20 cellular contexts compared by ENCODE assay signal in the genomic region with DNA sequence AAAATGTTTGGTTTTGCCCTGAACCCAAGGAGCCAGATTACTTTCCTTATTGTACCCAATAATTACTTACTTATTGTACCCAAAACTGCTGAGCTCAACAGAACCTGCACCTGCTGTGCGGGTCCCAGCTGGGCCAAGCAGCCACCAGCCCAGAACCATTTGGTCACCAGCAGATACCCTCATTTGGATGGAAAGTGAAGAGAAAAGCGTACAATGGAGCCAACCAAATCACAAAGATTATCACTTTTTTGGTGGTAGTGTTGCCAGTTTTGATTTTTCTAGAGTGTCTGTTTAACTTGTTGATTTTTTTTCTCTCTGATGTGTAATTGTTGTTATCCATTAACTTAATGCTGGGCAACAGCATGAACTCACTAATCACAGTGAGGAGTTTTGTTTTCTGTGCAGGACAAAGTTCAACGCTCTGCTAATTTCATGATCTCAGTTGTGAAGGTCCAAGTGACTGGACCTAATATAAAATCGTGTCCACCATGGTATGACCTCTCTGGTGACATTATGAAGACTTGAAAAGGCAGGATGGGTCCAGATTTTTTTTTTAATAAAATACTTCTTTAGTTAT. TPM values are rescaled to one million over a fixed set of nuclear protein-coding genes. Genes with fewer than 3 reads are reported as not detected.
A peak's percentile ranks its signal among the peaks of the same experiment; 100 is the strongest.
DNase-seq lines count a peak whose midpoint lies in the region; TF ChIP-seq lines count a peak whose summit lies in the region.
"Had no signal": no experiment of that assay in that cellular context is flagged by ENCODE, and none has a peak within 500 bp of the region (broad histone marks: within the 10 kb centered on the region; RNA-seq: fewer than 3 reads in every experiment).

No MANE protein-coding gene starts in this region.

- H3K4me1 ChIP-seq in liver (ENCODE audit: control insufficient read depth in 4 of 4, insufficient read depth in 4 of 4, low read length in 3 of 4) = peaks cover 2 to 48% (median 24%) of the 10 kb centered on the region in 4 donors
- peaks cover 27 to 56% (median 49%) of the 10 kb centered on the region in 4 donors for H3K4me1 ChIP-seq in stomach

- DNase-seq in HT-29 (ENCODE audit: low spot score) (peak; percentile 89), dorsolateral prefrontal cortex (no peak), stomach (no peak), NCI-H748 treated with DMSO at 0.1 percent for 48 hours (lab: John Stamatoyannopoulos, UW) (no peak), COR-L47 (lab: John Stamatoyannopoulos, UW) (no peak), DMS 273 treated with DMSO at 0.1 percent for 48 hours (lab: John Stamatoyannopoulos, UW) (no peak)
- DNase-seq: activated CD4-positive, alpha-beta T cell treated with anti-CD3 and anti-CD28 coated beads, Interleukin-2, amount 50 U/mL, for 4 hours; activated gamma-delta T cell treated with Interleukin-2 at 50 U/mL for 16 hours; AML-193; anterior cingulate cortex; cerebellar nuclear complex; effector memory CD8-positive, alpha-beta T cell; GOT3; heart left ventricle; NCI-H1436 treated with DMSO at 0.1 percent for 48 hours; NCI-H2171; NCI-H69; OCI-M1 had no signal

- no peak for TF ChIP-seq EP300 in stomach (IDR thresholded peaks at IDR 0.05)

- TF ChIP-seq POLR2A in stomach (IDR thresholded peaks at IDR 0.05) = no peak

- no peak for TF ChIP-seq CTCF in dorsolateral prefrontal cortex (IDR thresholded peaks at IDR 0.05 in 54 of 56, conservative IDR thresholded peaks at IDR 0.05 in 2 of 56; ENCODE audit: low read depth in 1 of 56, partially characterized antibody in 56 of 56)
- no peak for TF ChIP-seq CTCF in liver (IDR thresholded peaks at IDR 0.05; ENCODE audit: low read depth, low read length, missing input control)
- no peak for TF ChIP-seq CTCF in stomach (IDR thresholded peaks at IDR 0.05)

- no peaks in the 10 kb centered on the region for H3K9me3 ChIP-seq in liver (ENCODE audit: control insufficient read depth in 4 of 4, low read length in 3 of 4)
- peaks cover 0 to 7% (median 0%) of the 10 kb centered on the region in 4 donors for H3K9me3 ChIP-seq in stomach
- H3K9me3 ChIP-seq: thoracic aorta had no signal

- H3K27me3 ChIP-seq in dorsolateral prefrontal cortex (no peaks in the 10 kb centered on the region), liver (ENCODE audit: control insufficient read depth in 4 of 4, insufficient read depth in 4 of 4, low read length in 3 of 4) (no peaks in the 10 kb centered on the region), stomach (no peaks in the 10 kb centered on the region)
- H3K27me3 ChIP-seq: heart left ventricle had no signal

- H3K9ac ChIP-seq in liver (ENCODE audit: low read depth in 1 of 2, low read length in 2 of 2) = peak overlapping the region; percentile 89 to 99

- intact Hi-C loops in dorsolateral prefrontal cortex (cut with DNase I) (no loop called here), stomach (cut with DNase I; ENCODE audit: low total_unique reads) (no loop called here)

- WGBS in liver = 37% methylated on average over 4 of the region's 4 CpGs
- WGBS in stomach, 5 donors = 35 to 58% (median 52%) methylated on average over 4 of the region's 4 CpGs

- H3K36me3 ChIP-seq in liver (ENCODE audit: control insufficient read depth in 4 of 4, insufficient read depth in 3 of 4, low read depth in 1 of 4, low read length in 3 of 4) = no peaks in the 10 kb centered on the region
- no peaks in the 10 kb centered on the region for H3K36me3 ChIP-seq in stomach
- H3K36me3 ChIP-seq: heart left ventricle, thoracic aorta had no signal

- peak; percentile 28 to 41 for TF ChIP-seq RAD21 in liver (IDR thresholded peaks at IDR 0.05)

- peak overlapping the region in 36 of 59 donors; percentile 3 to 82 (median 42) for H3K27ac ChIP-seq in dorsolateral prefrontal cortex
- H3K27ac ChIP-seq in liver (ENCODE audit: low read depth in 1 of 2, low read length in 2 of 2) = peak overlapping the region; percentile 97 to 100
- peak overlapping the region; percentile 67 to 92 (median 74) for H3K27ac ChIP-seq in stomach
- H3K27ac ChIP-seq: heart left ventricle, thoracic aorta had no signal

- H3K4me3 ChIP-seq in dorsolateral prefrontal cortex (peak overlapping the region in 1 of 59 donors; percentile 4), liver (ENCODE audit: low read depth in 1 of 3, low read length in 3 of 3) (peak overlapping the region; percentile 19 to 61 (median 40)), stomach (no peak overlapping the region)
- H3K4me3 ChIP-seq: heart left ventricle, thoracic aorta had no signal

TF ChIP-seq in liver, 16 proteins besides CTCF, POLR2A, EP300 and RAD21:
- no peak for TF ChIP-seq FOXA1 (IDR thresholded peaks at IDR 0.05)
- peak; percentile 95 for TF ChIP-seq SP1 (IDR thresholded peaks at IDR 0.05)
- no peak for TF ChIP-seq EGR1 (IDR thresholded peaks at IDR 0.05; ENCODE audit: low read depth in 2 of 2)
- TF ChIP-seq FOXA2 (IDR thresholded peaks at IDR 0.05) = peak; percentile 62
- TF ChIP-seq TAF1 (conservative IDR thresholded peaks at IDR 0.05) = peak; percentile 36
- TF ChIP-seq YY1 (IDR thresholded peaks at IDR 0.05) = peak; percentile 81
- peak in 1 of 2 donors; percentile 1 for TF ChIP-seq GABPA (IDR thresholded peaks at IDR 0.05 in 1 of 2, conservative IDR thresholded peaks at IDR 0.05 in 1 of 2)
- peak; percentile 43 for TF ChIP-seq NR2F2 (IDR thresholded peaks at IDR 0.05)
- TF ChIP-seq HNF4A (conservative IDR thresholded peaks at IDR 0.05) = peak; percentile 96 to 97
- TF ChIP-seq RXRA (IDR thresholded peaks at IDR 0.05) = peak; percentile 88 to 91
- TF ChIP-seq MAX (IDR thresholded peaks at IDR 0.05) = peak; percentile 67
- TF ChIP-seq JUND (IDR thresholded peaks at IDR 0.05) = peak; percentile 46 to 87
- peak; percentile 76 for TF ChIP-seq HNF4G (IDR thresholded peaks at IDR 0.05)
- no peak for TF ChIP-seq ATF3 (IDR thresholded peaks at IDR 0.05)
- TF ChIP-seq REST (IDR thresholded peaks at IDR 0.05) = peak; percentile 74
- TF ChIP-seq, protein P1, sequence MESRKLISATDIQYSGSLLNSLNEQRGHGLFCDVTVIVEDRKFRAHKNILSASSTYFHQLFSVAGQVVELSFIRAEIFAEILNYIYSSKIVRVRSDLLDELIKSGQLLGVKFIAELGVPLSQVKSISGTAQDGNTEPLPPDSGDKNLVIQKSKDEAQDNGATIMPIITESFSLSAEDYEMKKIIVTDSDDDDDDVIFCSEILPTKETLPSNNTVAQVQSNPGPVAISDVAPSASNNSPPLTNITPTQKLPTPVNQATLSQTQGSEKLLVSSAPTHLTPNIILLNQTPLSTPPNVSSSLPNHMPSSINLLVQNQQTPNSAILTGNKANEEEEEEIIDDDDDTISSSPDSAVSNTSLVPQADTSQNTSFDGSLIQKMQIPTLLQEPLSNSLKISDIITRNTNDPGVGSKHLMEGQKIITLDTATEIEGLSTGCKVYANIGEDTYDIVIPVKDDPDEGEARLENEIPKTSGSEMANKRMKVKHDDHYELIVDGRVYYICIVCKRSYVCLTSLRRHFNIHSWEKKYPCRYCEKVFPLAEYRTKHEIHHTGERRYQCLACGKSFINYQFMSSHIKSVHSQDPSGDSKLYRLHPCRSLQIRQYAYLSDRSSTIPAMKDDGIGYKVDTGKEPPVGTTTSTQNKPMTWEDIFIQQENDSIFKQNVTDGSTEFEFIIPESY (IDR thresholded peaks at IDR 0.05) = peak; percentile 39

RNA-seq across cellular contexts. Expression of gene SPATA13, which starts 23.8 kb away (rescaled TPM):
- 52.5 and 71.1 TPM in 2 replicates for total RNA-seq in HT-29 (2014; rRNA removed; shearing (Covaris generic))
- total RNA-seq in dorsolateral prefrontal cortex = 100 to 1,000 TPM in 2 of 120 experiments, 10 to 100 TPM in 118; 12.1 to 112 (median 36.5) TPM
- 10 to 100 TPM; 16.7 to 57.6 TPM for total RNA-seq in liver
- polyA plus RNA-seq in liver = 10 to 100 TPM in 1 of 2 donors, 1 to 10 TPM in 1; 10.0 to 24.1 TPM
- total RNA-seq in stomach = 100 to 1,000 TPM in 1 of 5 donors, 10 to 100 TPM in 4; 46.7 to 156 (median 71.6) TPM
- polyA plus RNA-seq in stomach = 10 to 100 TPM in 2 of 3 donors, 1 to 10 TPM in 1; 3.6 to 24.4 (median 13.8) TPM

Comparison
In these comparisons a context has a peak if more than half of its experiments do, and no peak if none do; other contexts are left out.
1. H3K27ac ChIP-seq: peak in every context shown above with its lines; median percentile 98 in liver; 74 in stomach; 42 in dorsolateral prefrontal cortex.
2. H3K4me3 ChIP-seq: peak in liver (3 of 3); none in stomach (0 of 4).